Comparison of ENCODE assay signal across 25 cellular contexts in genomic region chr7:67348171-67348570, GRCh38.
"Had no signal": no experiment of that assay in that cellular context is flagged by ENCODE, and none has a peak within 500 bp of the region (broad histone marks: within the 10 kb centered on the region; RNA-seq: fewer than 3 reads in every experiment).

No MANE protein-coding gene starts in this region.

- H3K27me3 ChIP-seq: gastroesophageal sphincter, heart left ventricle, hepatocyte, pancreas, spleen, tibial nerve, upper lobe of right lung had no signal

- ATAC-seq: gastroesophageal sphincter; heart left ventricle; left lobe of liver; naive thymus-derived CD4-positive, alpha-beta T cell; pancreas; sciatic nerve; stimulated activated memory B cell treated with anti-CD40 and anti-IgM and Interleukin-4, amounts not matched to agents 10 μg/mL and 1 μg/mL and 100 μg/mL, for 72 hours; stimulated activated naive CD8-positive, alpha-beta T cell treated with anti-CD3 and anti-CD28 coated beads, Interleukin-15, Interleukin-2, amounts not matched to agents 100 U/mL and 50 U/mL, for 24 hours; upper lobe of right lung had no signal

- H2AFZ ChIP-seq: hepatocyte had no signal

- H3K9me3 ChIP-seq: pancreas, thoracic aorta, upper lobe of right lung had no signal

- FAIRE-seq: colon, endometrium, kidney, pancreas had no signal

- H3K4me1 ChIP-seq: gastroesophageal sphincter, pancreas, spleen, tibial nerve, upper lobe of right lung had no signal

- H3K79me2 ChIP-seq: hepatocyte had no signal

- H3K4me2 ChIP-seq: hepatocyte had no signal

- H3K4me3 ChIP-seq: gastroesophageal sphincter, heart left ventricle, hepatocyte, pancreas, spleen, thoracic aorta, tibial nerve, upper lobe of right lung had no signal

- DNase-seq: caudate nucleus; dermis blood vessel endothelial cell; effector memory CD4-positive, alpha-beta T cell; foreskin fibroblast; heart left ventricle; kidney; mesenchymal stem cell; midbrain; naive thymus-derived CD4-positive, alpha-beta T cell; nephron progenitor cell; occipital lobe; pancreas; spleen; stimulated activated CD4-positive, alpha-beta T cell treated with anti-CD3 and anti-CD28 coated beads, Interleukin-4, amount 100 ng/mL, for 4 hours; stimulated activated naive CD8-positive, alpha-beta T cell treated with anti-CD3 and anti-CD28 coated beads, Interleukin-15, Interleukin-2, amounts not matched to agents 100 U/mL and 50 U/mL, for 24 hours; upper lobe of right lung had no signal

- H3K27ac ChIP-seq: gastroesophageal sphincter, heart left ventricle, hepatocyte, pancreas, spleen, thoracic aorta, tibial nerve, upper lobe of right lung had no signal

- H3K36me3 ChIP-seq: pancreas, thoracic aorta, upper lobe of right lung had no signal
